ENCODE assay signal across 8 cellular contexts in genomic region chr17:7549401-7550055, GRCh38. TPM values are rescaled to one million over a fixed set of nuclear protein-coding genes. Genes with fewer than 3 reads are reported as not detected.
DNase-seq lines count a peak whose midpoint lies in the region; ATAC-seq and TF ChIP-seq lines count a peak whose summit lies in the region.

No MANE protein-coding gene starts in this region.

- intact Hi-C loops in stomach (cut with DNase I; ENCODE audit: low total_unique reads) = loop anchor here (5.0 kb wide), 1 partner anchor 37 kb away; no protein-coding TSS in a partner anchor

- POLR2A ChIA-PET in AG04449 (lab: Yijun Ruan, JAX) = interaction anchor here (0.9 to 1.0 kb wide), 2 partner anchors 11 to 66 kb away, joined by 3 read pairs; partner anchors contain the start of gene POLR2A

- H3K27me3 ChIP-seq in lung (ENCODE audit: control insufficient read depth, insufficient read depth) (no peaks in the 10 kb centered on the region), stomach (no peaks in the 10 kb centered on the region)

- peaks cover 0 to 1% of the 10 kb centered on the region in 2 donors for H3K36me3 ChIP-seq in lung (ENCODE audit: control insufficient read depth in 2 of 2, insufficient read depth in 2 of 2, low read length in 2 of 2)
- H3K36me3 ChIP-seq in stomach = peaks cover 0 to 15% (median 9%) of the 10 kb centered on the region in 4 donors

- TF ChIP-seq EP300 in stomach (IDR thresholded peaks at IDR 0.05) = no peak

- H3K27ac ChIP-seq in lung (ENCODE audit: low read depth in 1 of 2, low read length in 1 of 2) (peak overlapping the region; percentile 66 to 91), stomach (peak overlapping the region; percentile 71 to 96 (median 89))

- TF ChIP-seq POLR2A in stomach (IDR thresholded peaks at IDR 0.05) = no peak

- CTCF ChIA-PET in AG04449 (lab: Yijun Ruan, JAX) = interaction anchor here (1.1 to 13.4 kb wide), 6 partner anchors 9 to 269 kb away, joined by 3 to 115 read pairs (median 4); partner anchors contain the start of genes SENP3 and TNFSF13

- 27 to 50% methylated on average over 20 of the region's 20 CpGs for WGBS in lung, 2 donors
- 14 to 25% (median 17%) methylated on average over 19 to 20 of the region's 20 CpGs for WGBS in stomach, 5 donors

- DNase-seq in AG04449 (ENCODE audit: low read depth, low spot score) (no peak), cerebellum (ENCODE audit: low spot score) (peak; percentile 39), lung (ENCODE audit: low spot score) (peak; percentile 39), stomach (peak; percentile 33), NCI-H1092 treated with DMSO at 0.1 percent for 48 hours (lab: John Stamatoyannopoulos, UW) (no peak), NCI-H1436 (lab: John Stamatoyannopoulos, UW) (no peak)
- no peak for DNase-seq in effector CD8-positive, alpha-beta T cell (lab: John Stamatoyannopoulos, UW)

- H3K9me3 ChIP-seq in lung (ENCODE audit: control insufficient read depth in 2 of 2, insufficient read depth in 1 of 2, low read length in 1 of 2) (no peaks in the 10 kb centered on the region), stomach (no peaks in the 10 kb centered on the region)

- H3K4me3 ChIP-seq in AG04449 (ENCODE audit: low read depth, low read length) (peak overlapping the region; percentile 70), lung (peak overlapping the region; percentile 74), stomach (peak overlapping the region; percentile 59 to 68 (median 64))

- ATAC-seq in SK-N-SH treated with all-trans-retinoic acid at 6 μM for 48 hours (peak; percentile 67), lung (ENCODE audit: insufficient read depth, low FRiP score) (peak; percentile 43)

- TF ChIP-seq CTCF in AG04449 (IDR thresholded peaks at IDR 0.05; ENCODE audit: insufficient read depth, low read length, missing control alignments) = no peak
- TF ChIP-seq CTCF in lung (IDR thresholded peaks at IDR 0.05; ENCODE audit: control extremely low read depth, extremely low read depth) = no peak
- TF ChIP-seq CTCF in stomach (IDR thresholded peaks at IDR 0.05) = no peak

- H3K4me1 ChIP-seq in lung (ENCODE audit: control insufficient read depth in 2 of 2, insufficient read depth in 2 of 2, low read length in 2 of 2) = peaks cover 0 to 3% of the 10 kb centered on the region in 2 donors
- H3K4me1 ChIP-seq in stomach = peaks cover 13 to 53% (median 24%) of the 10 kb centered on the region in 4 donors

TF ChIP-seq in SK-N-SH treated with all-trans-retinoic acid at 6 μM for 48 hours, 23 proteins besides CTCF, POLR2A, EP300 and RAD21:
- TF ChIP-seq ZNF8 (CRISPR knock-in tag; IDR thresholded peaks at IDR 0.05) = no peak
- no peak for TF ChIP-seq ZFP3 (CRISPR knock-in tag; IDR thresholded peaks at IDR 0.05)
- no peak for TF ChIP-seq CREB5 (CRISPR knock-in tag; IDR thresholded peaks at IDR 0.05; ENCODE audit: low read depth)
- no peak for TF ChIP-seq TOX (CRISPR knock-in tag; IDR thresholded peaks at IDR 0.05; ENCODE audit: borderline replicate concordance)
- no peak for TF ChIP-seq PPARA (CRISPR knock-in tag; IDR thresholded peaks at IDR 0.05; ENCODE audit: borderline replicate concordance)

RNA-seq across cellular contexts. Expression of gene TNFSF12, which starts 0.7 kb away (rescaled TPM):
- total RNA-seq in cerebellum (1.00 TPM), lung (10 to 100 TPM; 15.1 to 46.5 TPM), stomach (100 to 1,000 TPM in 1 of 5 donors, 10 to 100 TPM in 3, 1 to 10 TPM in 1; 6.1 to 199 (median 49.6) TPM)
- polyA plus RNA-seq in lung (10 to 100 TPM; 35.4 to 72.2 TPM), stomach (10 to 100 TPM; 31.7 to 48.0 (median 45.1) TPM)

RNA-seq across cellular contexts. Expression of gene TNFSF13, which starts 9.0 kb away (rescaled TPM):
- 1.1 TPM for total RNA-seq in cerebellum
- total RNA-seq in lung = 100 to 1,000 TPM in 1 of 2 donors, 10 to 100 TPM in 1; 48.7 to 140 TPM
- polyA plus RNA-seq in lung = 100 to 1,000 TPM in 1 of 2 donors, 10 to 100 TPM in 1; 86.0 to 101 TPM
- 10 to 100 TPM; 15.6 to 55.4 (median 22.6) TPM for total RNA-seq in stomach
- 10 to 100 TPM; 24.0 to 35.9 (median 32.0) TPM for polyA plus RNA-seq in stomach

RNA-seq across cellular contexts. Expression of gene SENP3, which starts 12.2 kb away (rescaled TPM):
- total RNA-seq in cerebellum (44.9 TPM), lung (10 to 100 TPM; 34.0 to 48.3 TPM), stomach (10 to 100 TPM; 22.0 to 78.6 (median 49.9) TPM)
- polyA plus RNA-seq in lung (10 to 100 TPM; 48.9 to 54.4 TPM), stomach (10 to 100 TPM; 39.3 to 55.0 (median 53.0) TPM)

RNA-seq across cellular contexts. Expression of gene CD68, which starts 29.9 kb away (rescaled TPM):
- total RNA-seq in cerebellum = 3.2 TPM
- 100 to 1,000 TPM in 1 of 2 donors, 10 to 100 TPM in 1; 33.3 to 358 TPM for total RNA-seq in lung
- 100 to 1,000 TPM; 431 to 595 TPM for polyA plus RNA-seq in lung
- 10 to 100 TPM; 11.1 to 19.2 (median 13.9) TPM for total RNA-seq in stomach
- 10 to 100 TPM; 13.8 to 39.6 (median 28.9) TPM for polyA plus RNA-seq in stomach

RNA-seq across cellular contexts. Expression of gene MPDU1, which starts 34.1 kb away (rescaled TPM):
- 37.6 TPM for total RNA-seq in cerebellum
- total RNA-seq in lung = 10 to 100 TPM; 42.3 to 71.5 TPM
- 10 to 100 TPM; 98.1 to 99.5 TPM for polyA plus RNA-seq in lung
- 100 to 1,000 TPM in 3 of 5 donors, 10 to 100 TPM in 2; 64.8 to 188 (median 117) TPM for total RNA-seq in stomach
- polyA plus RNA-seq in stomach = 10 to 100 TPM; 27.2 to 67.4 (median 64.0) TPM

Comparison
In these comparisons a context has a peak if more than half of its experiments do, and no peak if none do; other contexts are left out.
1. DNase-seq: peak in cerebellum (single experiment), lung (single experiment) and stomach (single experiment); none in AG04449 (single experiment), NCI-H1092 treated with DMSO at 0.1 percent for 48 hours (single experiment), effector CD8-positive, alpha-beta T cell (single experiment) and NCI-H1436 (single experiment).
2. Peak in every context shown above with its lines, with median percentiles within 50 percentile points of each other: H3K4me3 ChIP-seq.